8 cellular contexts compared by ENCODE assay signal in the genomic region with DNA sequence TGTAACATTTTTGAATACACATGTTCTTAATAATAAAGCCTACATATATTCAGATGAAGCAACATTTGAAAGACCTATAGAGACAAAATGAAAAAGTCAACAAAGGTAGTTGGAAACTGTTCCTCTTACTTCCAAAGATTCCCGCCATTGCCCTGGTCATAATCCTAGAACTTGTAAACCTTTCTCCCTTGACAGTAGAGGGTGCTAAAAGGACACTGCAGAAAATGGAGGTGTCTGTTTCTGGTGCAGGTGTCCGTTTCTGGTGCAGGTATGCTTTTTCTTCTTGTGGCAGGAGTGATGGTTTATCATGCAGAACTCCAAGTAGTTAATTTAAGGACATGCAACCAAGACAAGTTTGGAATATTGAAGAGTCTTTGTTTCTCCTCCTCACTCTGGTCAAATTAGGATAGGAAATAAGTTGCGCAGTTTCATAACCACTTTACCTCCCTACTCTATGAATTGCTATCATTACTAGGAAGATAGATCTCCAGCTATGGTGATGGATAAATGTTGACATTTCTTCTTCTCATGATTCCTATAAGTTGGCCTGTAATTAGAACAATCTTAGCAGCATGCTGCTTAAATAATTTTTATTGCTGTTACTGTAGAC. TPM values are rescaled to one million over a fixed set of nuclear protein-coding genes. Genes with fewer than 3 reads are reported as not detected.
DNase-seq lines count a peak whose midpoint lies in the region; ATAC-seq and TF ChIP-seq lines count a peak whose summit lies in the region.

No MANE protein-coding gene starts in this region.

- intact Hi-C loops in natural killer cell (cut with micrococcal nuclease), result no loop called here

- no peaks in the 10 kb centered on the region for H3K36me3 Mint-ChIP-seq in natural killer cell

- H3K27ac ChIP-seq in mesendoderm (ENCODE audit: low read depth, low read length), result no peak overlapping the region
- no peak overlapping the region for H3K27ac ChIP-seq in gastroesophageal sphincter

- no peak for TF ChIP-seq POLR2A in gastroesophageal sphincter (IDR thresholded peaks at IDR 0.05)

- no peaks in the 10 kb centered on the region for H3K9me3 Mint-ChIP-seq in natural killer cell

- H3K4me1 Mint-ChIP-seq in natural killer cell, result no peaks in the 10 kb centered on the region

- DNase-seq in COR-L47 (lab: John Stamatoyannopoulos, UW) (peak; percentile 49), astrocyte of the hippocampus (ENCODE audit: low read depth, low spot score) (peak; percentile 19), mesendoderm (peak; percentile 63), GF-D8 (lab: John Stamatoyannopoulos, UW) (no peak), natural killer cell (no peak)

- no CpG with 5 or more reads among the region's 3 CpGs for WGBS in mesendoderm (ENCODE audit: extremely low coverage, insufficient coverage, low lambda C conversion rate)
- 67 to 71% methylated on average over 3 of the region's 3 CpGs for WGBS in gastroesophageal sphincter (ENCODE audit: low coverage in 1 of 2), 2 donors

- no peak overlapping the region for H3K4ac ChIP-seq in mesendoderm (ENCODE audit: low read depth, low read length)

- no peak overlapping the region for H2BK15ac ChIP-seq in mesendoderm (replicated peaks; ENCODE audit: low read depth)

- no peak for TF ChIP-seq EP300 in gastroesophageal sphincter (IDR thresholded peaks at IDR 0.05)

- H3K18ac ChIP-seq in mesendoderm (ENCODE audit: low read length), result no peak overlapping the region

- no peak overlapping the region for H2BK120ac ChIP-seq in mesendoderm (ENCODE audit: low read depth, low read length)

- H3K4me3 ChIP-seq in Loucy (ENCODE audit: low read length, poor library complexity, severe bottlenecking), result no peak overlapping the region
- H3K4me3 ChIP-seq in mesendoderm (ENCODE audit: low read length), result no peak overlapping the region
- H3K4me3 ChIP-seq in gastroesophageal sphincter, result no peak overlapping the region

- no peak overlapping the region for H3K4me3 Mint-ChIP-seq in natural killer cell

- H3K4me1 ChIP-seq in Loucy (ENCODE audit: insufficient read depth, low read length, poor library complexity, severe bottlenecking) (no peaks in the 10 kb centered on the region), mesendoderm (ENCODE audit: control insufficient read depth, low read depth, low read length) (no peaks in the 10 kb centered on the region), gastroesophageal sphincter (no peaks in the 10 kb centered on the region)

- H3K27me3 Mint-ChIP-seq in natural killer cell (ENCODE audit: low read depth in 2 of 2), result no peaks in the 10 kb centered on the region

- H3K9me3 ChIP-seq in Loucy (ENCODE audit: insufficient read depth, low read depth, low read length), result no peaks in the 10 kb centered on the region
- H3K9me3 ChIP-seq in gastroesophageal sphincter, result no peaks in the 10 kb centered on the region

- H3K79me2 ChIP-seq in Loucy (ENCODE audit: insufficient read depth, low read length) (no peaks in the 10 kb centered on the region), mesendoderm (ENCODE audit: control insufficient read depth, insufficient read depth, low read length) (no peaks in the 10 kb centered on the region)

- H3K4me2 ChIP-seq in Loucy (ENCODE audit: low read depth, low read length, poor library complexity, severe bottlenecking) (no peak overlapping the region), mesendoderm (ENCODE audit: low read length) (no peak overlapping the region)

- no peaks in the 10 kb centered on the region for H3K79me1 ChIP-seq in mesendoderm (ENCODE audit: low read length)

- H3K27me3 ChIP-seq in Loucy (ENCODE audit: insufficient read depth, low read length, poor library complexity, severe bottlenecking) (no peaks in the 10 kb centered on the region), mesendoderm (ENCODE audit: insufficient read depth, low read length, poor library complexity) (no peaks in the 10 kb centered on the region), gastroesophageal sphincter (no peaks in the 10 kb centered on the region)

- ATAC-seq in GM21381 (IDR thresholded peaks at IDR 0.05; ENCODE audit: unreplicated experiment) (peak; percentile 57), natural killer cell (no peak), gastroesophageal sphincter (no peak)

- H2AK5ac ChIP-seq in mesendoderm (ENCODE audit: low read length), result no peak overlapping the region

- H3K9ac ChIP-seq in Loucy (ENCODE audit: low read depth, low read length, poor library complexity, severe bottlenecking), result no peak overlapping the region
- H3K9ac ChIP-seq in mesendoderm (ENCODE audit: low read length), result no peak overlapping the region

- H2AFZ ChIP-seq in Loucy (ENCODE audit: low read length), result no peak overlapping the region

- no peaks in the 10 kb centered on the region for H3F3A ChIP-seq in Loucy (ENCODE audit: low read depth)

- TF ChIP-seq CTCF in Loucy (conservative IDR thresholded peaks at IDR 0.05; ENCODE audit: low read length) (peak; percentile 45), natural killer cell (IDR thresholded peaks at IDR 0.05) (no peak), gastroesophageal sphincter (IDR thresholded peaks at IDR 0.05) (peak in 1 of 4 experiments; percentile 39)

- H3K36me3 ChIP-seq in Loucy (ENCODE audit: insufficient read depth, low read length), result no peaks in the 10 kb centered on the region
- H3K36me3 ChIP-seq in mesendoderm (ENCODE audit: control insufficient read depth, insufficient read depth, low read length), result no peaks in the 10 kb centered on the region
- H3K36me3 ChIP-seq in gastroesophageal sphincter, result no peaks in the 10 kb centered on the region

- no peak overlapping the region for H4K5ac ChIP-seq in mesendoderm (ENCODE audit: low read length)

- no peak overlapping the region for H3K23ac ChIP-seq in mesendoderm (ENCODE audit: low read length)

- H4K20me1 ChIP-seq in Loucy (ENCODE audit: insufficient read depth, low read length, poor library complexity, severe bottlenecking), result no peaks in the 10 kb centered on the region

- no peak overlapping the region for H2BK5ac ChIP-seq in mesendoderm (ENCODE audit: low read length)

- no peak overlapping the region for H3K56ac ChIP-seq in mesendoderm (ENCODE audit: low read length)

- no peaks in the 10 kb centered on the region for H3K9me2 ChIP-seq in Loucy (replicated peaks; ENCODE audit: low read depth, low read length)

- H4K8ac ChIP-seq in mesendoderm (ENCODE audit: low read depth, low read length), result no peak overlapping the region

- no peak overlapping the region for H3K27ac Mint-ChIP-seq in natural killer cell

RNA-seq across cellular contexts. Expression of gene FAM174A, which starts 56.0 kb away (rescaled TPM):
- 5.2 TPM for polyA plus RNA-seq in mesendoderm (2013, experiment 1 of 2)
- 4.8 TPM for polyA plus RNA-seq in mesendoderm (2013, experiment 2 of 2)
- total RNA-seq in natural killer cell (10 to 100 TPM; 10.2 to 13.0 (median 10.4) TPM), gastroesophageal sphincter (10 to 100 TPM; 17.6 to 51.5 (median 31.0) TPM)

Comparison
In these comparisons a context has a peak if more than half of its experiments do, and no peak if none do; other contexts are left out.
1. DNase-seq: peak in COR-L47 (single experiment), astrocyte of the hippocampus (single experiment) and mesendoderm (single experiment); none in GF-D8 (single experiment) and natural killer cell (single experiment).